In the genomic region with DNA sequence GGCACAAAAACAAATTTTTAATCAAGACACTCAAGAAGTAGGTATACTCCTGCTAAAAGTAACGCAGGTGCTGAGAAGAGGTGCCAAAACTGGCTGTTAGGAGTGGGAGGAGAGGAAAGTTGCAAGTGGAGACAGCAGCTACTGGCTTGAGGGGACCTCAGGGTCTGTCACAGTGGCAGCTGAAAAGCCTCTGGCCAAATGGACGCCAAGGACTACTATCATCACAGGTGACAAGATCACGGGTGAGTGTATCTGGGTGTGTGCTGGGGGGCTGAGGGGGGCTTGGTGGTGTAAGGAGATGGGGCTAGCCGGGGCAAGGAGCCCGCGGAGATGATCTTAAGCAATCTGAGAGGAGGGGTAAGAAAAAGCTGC, we compare ENCODE assay signal across 1 cellular context.
TF ChIP-seq lines count a peak whose summit lies in the region.

No MANE protein-coding gene starts in this region.

TF ChIP-seq in H1, 55 proteins besides CTCF, POLR2A, EP300 and RAD21:
- TF ChIP-seq EZH2 (IDR thresholded peaks at IDR 0.05; ENCODE audit: low read depth, low read length, severe bottlenecking) = no peak
